Comparison of ENCODE assay signal across 8 cellular contexts in the genomic region with DNA sequence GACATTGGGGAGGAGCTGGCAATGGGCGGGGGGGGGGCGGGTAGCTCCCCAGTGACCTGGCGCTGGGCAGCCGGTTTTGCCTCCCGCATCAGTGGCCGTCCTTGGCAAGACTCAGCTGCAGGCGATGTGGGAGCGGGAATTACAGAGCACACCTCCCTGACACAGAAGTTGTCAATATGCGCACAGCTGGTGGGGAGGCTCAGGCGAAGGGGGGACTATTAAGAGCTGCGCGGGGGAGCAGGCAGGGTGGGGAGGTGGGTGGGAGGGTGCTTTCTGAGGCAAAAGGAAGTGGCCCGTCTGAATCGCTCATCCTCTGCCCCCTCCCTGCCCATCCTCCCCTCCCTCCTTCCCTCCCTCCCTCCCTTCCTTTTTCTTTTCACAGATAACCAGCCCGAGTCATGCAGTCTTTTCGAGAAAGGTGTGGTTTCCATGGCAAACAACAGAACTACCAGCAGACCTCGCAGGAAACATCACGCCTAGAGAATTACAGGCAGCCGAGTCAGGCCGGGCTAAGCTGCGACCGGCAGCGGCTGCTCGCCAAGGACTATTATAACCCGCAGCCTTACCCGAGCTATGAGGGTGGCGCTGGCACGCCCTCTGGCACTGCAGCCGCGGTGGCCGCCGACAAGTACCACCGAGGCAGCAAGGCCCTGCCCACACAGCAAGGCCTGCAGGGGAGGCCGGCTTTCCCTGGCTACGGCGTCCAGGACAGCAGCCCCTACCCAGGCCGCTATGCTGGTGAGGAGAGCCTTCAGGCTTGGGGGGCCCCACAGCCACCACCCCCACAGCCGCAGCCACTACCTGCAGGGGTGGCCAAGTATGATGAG. TPM values are rescaled to one million over a fixed set of nuclear protein-coding genes. Genes with fewer than 3 reads are reported as not detected.
DNase-seq lines count a peak whose midpoint lies in the region; TF ChIP-seq lines count a peak whose summit lies in the region.

No MANE protein-coding gene starts in this region.

- no peak overlapping the region for H2AFZ ChIP-seq in MM.1S (ENCODE audit: low read length)

- no peaks in the 10 kb centered on the region for H3K4me1 ChIP-seq in MM.1S (ENCODE audit: low read length)

- H3K4me2 ChIP-seq in MM.1S (ENCODE audit: low read depth, low read length): no peak overlapping the region

- no peaks in the 10 kb centered on the region for H3K79me2 ChIP-seq in MM.1S (ENCODE audit: low read length)

- H3K36me3 ChIP-seq in MM.1S (replicated peaks; ENCODE audit: insufficient read depth, low read length): no peaks in the 10 kb centered on the region

- H3K9me2 ChIP-seq in MM.1S (replicated peaks; ENCODE audit: insufficient read depth, low read length): no peaks in the 10 kb centered on the region

- DNase-seq in D341Med (ENCODE audit: low spot score): peak; percentile 61
- peak; percentile 65 for DNase-seq in NCI-H2171 (lab: John Stamatoyannopoulos, UW)
- DNase-seq in activated naive CD4-positive, alpha-beta T cell treated with anti-CD3 and anti-CD28 coated beads, Interleukin-2, amount 50 U/mL, for 16 hours: peak; percentile 32
- peak in 28 of 51 donors; percentile 22 to 81 (median 58) for DNase-seq in hypothalamus (lab: John Stamatoyannopoulos, UW)
- DNase-seq in stimulated activated CD4-positive, alpha-beta T cell treated with anti-CD3 and anti-CD28 coated beads, Interleukin-4, amount 100 ng/mL, for 24 hours: peak; percentile 39
- no peak for DNase-seq in NCI-H187 treated with DMSO at 0.1 percent for 48 hours (lab: John Stamatoyannopoulos, UW)
- DNase-seq in MM.1S: no peak
- DNase-seq in SK-N-DZ (ENCODE audit: low spot score): no peak

- no peaks in the 10 kb centered on the region for H3F3A ChIP-seq in MM.1S (ENCODE audit: insufficient read depth, low read length)

- no peaks in the 10 kb centered on the region for H3K9me3 ChIP-seq in MM.1S (replicated peaks; ENCODE audit: insufficient read depth, low read length)

- H3K27ac ChIP-seq in MM.1S (ENCODE audit: low read length): no peak overlapping the region

- no peaks in the 10 kb centered on the region for H4K20me1 ChIP-seq in MM.1S (ENCODE audit: insufficient read depth, low read length)

- no peak overlapping the region for H3K4me3 ChIP-seq in MM.1S (ENCODE audit: low read length)

- H3K9ac ChIP-seq in MM.1S (ENCODE audit: low read length): no peak overlapping the region

- H3K27me3 ChIP-seq in MM.1S (replicated peaks; ENCODE audit: insufficient read depth, low read length): no peaks in the 10 kb centered on the region

- no peak for TF ChIP-seq CTCF in MM.1S (IDR thresholded peaks at IDR 0.05; ENCODE audit: low read length)

RNA-seq across cellular contexts. Expression of a gene that starts 44.0 kb away (rescaled TPM):
- 57.6 and 67.5 TPM in 2 replicates for polyA plus RNA-seq in SK-N-DZ (2014; cell fraction: cytosol; rRNA removed)
- polyA plus RNA-seq in SK-N-DZ (2014; cell fraction: nucleus; rRNA removed): 182 and 191 TPM in 2 replicates

Comparison
In these comparisons a context has a peak if more than half of its experiments do, and no peak if none do; other contexts are left out.
1. DNase-seq: peak in D341Med (single experiment), NCI-H2171 (single experiment), activated naive CD4-positive, alpha-beta T cell treated with anti-CD3 and anti-CD28 coated beads, Interleukin-2, amount 50 U/mL, for 16 hours (single experiment), hypothalamus (28 of 51) and stimulated activated CD4-positive, alpha-beta T cell treated with anti-CD3 and anti-CD28 coated beads, Interleukin-4, amount 100 ng/mL, for 24 hours (single experiment); none in NCI-H187 treated with DMSO at 0.1 percent for 48 hours (single experiment), MM.1S (single experiment) and SK-N-DZ (single experiment).